Comparison of ENCODE assay signal across 6 cellular contexts in the genomic region with DNA sequence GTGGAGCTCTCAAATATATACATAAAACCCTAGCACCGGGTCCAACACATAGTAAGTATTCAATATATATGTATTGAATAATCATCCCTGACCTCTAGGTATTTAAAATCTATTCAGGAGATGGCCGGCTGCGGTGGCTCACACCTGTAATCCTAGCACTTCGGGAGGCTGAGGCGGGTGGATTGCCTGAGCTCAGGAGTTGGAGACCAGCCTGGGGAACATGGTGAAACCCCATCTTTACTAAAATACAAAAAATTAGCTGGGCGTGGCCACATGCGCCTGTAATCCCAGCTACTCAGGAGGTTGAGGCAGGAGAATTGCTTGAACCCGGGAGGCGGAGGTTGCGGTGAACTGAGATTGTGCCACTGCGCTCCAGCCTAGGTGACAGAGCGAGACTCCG. TPM values are rescaled to one million over a fixed set of nuclear protein-coding genes. Genes with fewer than 3 reads are reported as not detected.
DNase-seq lines count a peak whose midpoint lies in the region; ATAC-seq and TF ChIP-seq lines count a peak whose summit lies in the region.
"Not testable (repeated sequence)": the region's sequence is repeated elsewhere in the genome, so short reads cannot be mapped to it uniquely, and the experiment has no call there.

No MANE protein-coding gene starts in this region.

- H3K4me3 ChIP-seq in DND-41 (ENCODE audit: low read depth in 1 of 2, low read length in 2 of 2) (peak overlapping the region; percentile 40 to 70; a peak in 3 of 4 replicates), esophagus squamous epithelium (peak overlapping the region in 3 of 4 donors; percentile 33 to 88 (median 86)), mucosa of stomach (ENCODE audit: low read length) (peak overlapping the region; percentile 11)
- not testable (repeated sequence) for H3K4me3 ChIP-seq in PC-3 (ENCODE audit: low read length)

- not testable (repeated sequence) for BruUV-seq in PC-3 (replicated peaks; lab: Mats Ljungman, UMichigan)

- not testable (repeated sequence) for H3K27me3 ChIP-seq in DND-41 (ENCODE audit: insufficient read depth, low read length, poor library complexity); PC-3 (ENCODE audit: low read length); esophagus squamous epithelium; mucosa of stomach (ENCODE audit: control insufficient read depth, insufficient read depth, low read length)

- peaks cover 22% of the 10 kb centered on the region for H3K36me3 Mint-ChIP-seq in activated naive CD8-positive, alpha-beta T cell treated with anti-CD3 and anti-CD28 coated beads for 36 hours

- intact Hi-C loops in PC-3 (cut with micrococcal nuclease); esophagus squamous epithelium (cut with DNase I): not testable (repeated sequence)

- H2AFZ ChIP-seq in DND-41 (ENCODE audit: low read depth, low read length), result peak overlapping the region; percentile 72
- not testable (repeated sequence) for H2AFZ ChIP-seq in PC-3 (ENCODE audit: low read length)

- DNase-seq in DND-41, result peak; percentile 30
- not testable (repeated sequence) for DNase-seq in PC-3; activated naive CD8-positive, alpha-beta T cell treated with anti-CD3 and anti-CD28 coated beads for 36 hours; esophagus squamous epithelium (lab: John Stamatoyannopoulos, UW); stimulated activated naive CD8-positive, alpha-beta T cell treated with anti-CD3 and anti-CD28 coated beads, Interleukin-15, amount 100 ng/mL, for 72 hours

- peak overlapping the region; percentile 78 for H3K9ac ChIP-seq in DND-41 (ENCODE audit: low read depth, low read length)
- H3K9ac ChIP-seq in PC-3 (ENCODE audit: low read length), result not testable (repeated sequence)
- H3K9ac ChIP-seq in mucosa of stomach (ENCODE audit: low read length), result peak overlapping the region; percentile 95

- not testable (repeated sequence) for H3K9me3 ChIP-seq in DND-41 (ENCODE audit: insufficient read depth, low read length, severe bottlenecking); PC-3 (ENCODE audit: low read length); esophagus squamous epithelium; mucosa of stomach (ENCODE audit: control insufficient read depth, low read length)

- 76 to 79% methylated on average over 12 to 13 of the region's 13 CpGs for WGBS in esophagus squamous epithelium, 2 donors

- not testable (repeated sequence) for ATAC-seq in DND-41 (ENCODE audit: insufficient read depth, low read depth); PC-3; stimulated activated naive CD8-positive, alpha-beta T cell treated with anti-CD3 and anti-CD28 coated beads, Interleukin-15, amount 100 ng/mL, for 72 hours

- H3K4me1 ChIP-seq in DND-41 (ENCODE audit: insufficient read depth, low read length) (peaks cover 75% of the 10 kb centered on the region), PC-3 (ENCODE audit: insufficient read depth, low read length) (peaks cover 41% of the 10 kb centered on the region), esophagus squamous epithelium (peaks cover 17 to 84% (median 39%) of the 10 kb centered on the region in 3 donors), mucosa of stomach (ENCODE audit: control insufficient read depth, insufficient read depth, low read length) (peaks cover 53% of the 10 kb centered on the region)

- peaks cover 14% of the 10 kb centered on the region for H3K36me3 ChIP-seq in DND-41 (ENCODE audit: insufficient read depth, low read length)
- not testable (repeated sequence) for H3K36me3 ChIP-seq in PC-3 (ENCODE audit: low read depth, low read length); esophagus squamous epithelium; mucosa of stomach (ENCODE audit: control insufficient read depth, insufficient read depth, low read length)

- not testable (repeated sequence) for TF ChIP-seq POLR2A in esophagus squamous epithelium (IDR thresholded peaks at IDR 0.05)

- peak overlapping the region; percentile 92 for H3K4me3 Mint-ChIP-seq in activated naive CD8-positive, alpha-beta T cell treated with anti-CD3 and anti-CD28 coated beads for 36 hours
- H3K4me3 Mint-ChIP-seq in stimulated activated naive CD8-positive, alpha-beta T cell treated with anti-CD3 and anti-CD28 coated beads, Interleukin-15, amount 100 ng/mL, for 72 hours, result peak overlapping the region; percentile 94 to 95

- peak overlapping the region; percentile 96 for H3K27ac ChIP-seq in DND-41 (ENCODE audit: low read length)
- H3K27ac ChIP-seq in PC-3 (ENCODE audit: low read length), result not testable (repeated sequence)
- peak overlapping the region; percentile 95 to 99 (median 98) for H3K27ac ChIP-seq in esophagus squamous epithelium

- not testable (repeated sequence) for H3K9me3 Mint-ChIP-seq in activated naive CD8-positive, alpha-beta T cell treated with anti-CD3 and anti-CD28 coated beads for 36 hours; stimulated activated naive CD8-positive, alpha-beta T cell treated with anti-CD3 and anti-CD28 coated beads, Interleukin-15, amount 100 ng/mL, for 72 hours

- H3K79me2 ChIP-seq in DND-41 (ENCODE audit: insufficient read depth, low read length) (peaks cover 60% of the 10 kb centered on the region), PC-3 (ENCODE audit: low read length) (peaks cover 18% of the 10 kb centered on the region)

- peak overlapping the region; percentile 93 for H3K27ac Mint-ChIP-seq in activated naive CD8-positive, alpha-beta T cell treated with anti-CD3 and anti-CD28 coated beads for 36 hours
- peak overlapping the region; percentile 97 to 98 for H3K27ac Mint-ChIP-seq in stimulated activated naive CD8-positive, alpha-beta T cell treated with anti-CD3 and anti-CD28 coated beads, Interleukin-15, amount 100 ng/mL, for 72 hours

- POLR2A ChIA-PET in PC-3 (lab: Charles Lee; ENCODE audit: unreplicated experiment), result not testable (repeated sequence)

- not testable (repeated sequence) for H3K9me2 ChIP-seq in PC-3 (replicated peaks; ENCODE audit: low read length)

- H4K20me1 ChIP-seq in DND-41 (ENCODE audit: insufficient read depth, low read length); PC-3 (ENCODE audit: low read length): not testable (repeated sequence)

- not testable (repeated sequence) for H3F3A ChIP-seq in PC-3 (ENCODE audit: low read length, unreplicated experiment)

- not testable (repeated sequence) for TF ChIP-seq CTCF in DND-41 (IDR thresholded peaks at IDR 0.05; ENCODE audit: borderline replicate concordance, extremely low read depth, low read length, poor library complexity, severe bottlenecking); PC-3 (conservative IDR thresholded peaks at IDR 0.05; ENCODE audit: low read depth, low read length); esophagus squamous epithelium (IDR thresholded peaks at IDR 0.05)

- CTCF ChIA-PET in PC-3 (lab: Charles Lee), result not testable (repeated sequence)

- peaks cover 41% of the 10 kb centered on the region for H3K4me1 Mint-ChIP-seq in activated naive CD8-positive, alpha-beta T cell treated with anti-CD3 and anti-CD28 coated beads for 36 hours
- peaks cover 56% of the 10 kb centered on the region for H3K4me1 Mint-ChIP-seq in stimulated activated naive CD8-positive, alpha-beta T cell treated with anti-CD3 and anti-CD28 coated beads, Interleukin-15, amount 100 ng/mL, for 72 hours

- H3K4me2 ChIP-seq in DND-41 (ENCODE audit: insufficient read depth, low read length), result peak overlapping the region; percentile 80
- peak overlapping the region; percentile 61; the same call in 1 of the 2 replicates for H3K4me2 ChIP-seq in PC-3 (ENCODE audit: low read length)

- H3K27me3 Mint-ChIP-seq in activated naive CD8-positive, alpha-beta T cell treated with anti-CD3 and anti-CD28 coated beads for 36 hours; stimulated activated naive CD8-positive, alpha-beta T cell treated with anti-CD3 and anti-CD28 coated beads, Interleukin-15, amount 100 ng/mL, for 72 hours: not testable (repeated sequence)

RNA-seq across cellular contexts. Expression of a gene that starts 0.7 kb away (rescaled TPM):
- total RNA-seq in PC-3 (2014; rRNA removed), result 5.0 and 7.1 TPM in 2 replicates
- total RNA-seq in activated naive CD8-positive, alpha-beta T cell treated with anti-CD3 and anti-CD28 coated beads for 36 hours, result 10 to 100 TPM; 68.4 to 71.3 TPM
- 10 to 100 TPM in 2 of 4 donors, 1 to 10 TPM in 2; 1.6 to 14.1 (median 6.5) TPM for total RNA-seq in esophagus squamous epithelium

RNA-seq across cellular contexts. Expression of a gene that starts 3.1 kb away (rescaled TPM):
- 25.3 and 33.3 TPM in 2 replicates for total RNA-seq in PC-3 (2014; rRNA removed)
- total RNA-seq in activated naive CD8-positive, alpha-beta T cell treated with anti-CD3 and anti-CD28 coated beads for 36 hours, result 10 to 100 TPM; 56.4 to 56.9 TPM
- 10 to 100 TPM; 27.1 to 40.2 (median 28.9) TPM for total RNA-seq in esophagus squamous epithelium

RNA-seq across cellular contexts. Expression of a gene that starts 9.0 kb away (rescaled TPM):
- 2.0 and 5.0 TPM in 2 replicates for total RNA-seq in PC-3 (2014; rRNA removed)
- total RNA-seq in activated naive CD8-positive, alpha-beta T cell treated with anti-CD3 and anti-CD28 coated beads for 36 hours, result 10 to 100 TPM in 1 of 2 experiments, 1 to 10 TPM in 1; 9.6 to 11.5 TPM
- 1 to 10 TPM in 3 of 4 donors, under 1 TPM in 1; 0.59 to 1.7 (median 1.4) TPM for total RNA-seq in esophagus squamous epithelium

RNA-seq across cellular contexts. Expression of a gene that starts 14.9 kb away (rescaled TPM):
- 69.0 and 80.1 TPM in 2 replicates for total RNA-seq in PC-3 (2014; rRNA removed)
- total RNA-seq in activated naive CD8-positive, alpha-beta T cell treated with anti-CD3 and anti-CD28 coated beads for 36 hours, result 10 to 100 TPM; 58.3 to 58.6 TPM
- 10 to 100 TPM; 20.8 to 59.0 (median 40.8) TPM for total RNA-seq in esophagus squamous epithelium

RNA-seq across cellular contexts. Expression of a gene that starts 17.2 kb away (rescaled TPM):
- total RNA-seq in PC-3 (2014; rRNA removed), result 54.7 and 59.6 TPM in 2 replicates
- 10 to 100 TPM; 30.8 to 33.6 TPM for total RNA-seq in activated naive CD8-positive, alpha-beta T cell treated with anti-CD3 and anti-CD28 coated beads for 36 hours
- 10 to 100 TPM; 17.6 to 34.0 (median 19.1) TPM for total RNA-seq in esophagus squamous epithelium
